ENCODE assay signal across 16 cellular contexts in genomic region chr17:19551148-19551547, GRCh38. TPM values are rescaled to one million over a fixed set of nuclear protein-coding genes. Genes with fewer than 3 reads are reported as not detected.
DNase-seq lines count a peak whose midpoint lies in the region; ATAC-seq, FAIRE-seq and TF ChIP-seq lines count a peak whose summit lies in the region.
"Had no signal": no experiment of that assay in that cellular context is flagged by ENCODE, and none has a peak within 500 bp of the region (broad histone marks: within the 10 kb centered on the region; RNA-seq: fewer than 3 reads in every experiment).

No MANE protein-coding gene starts in this region.

- H2BK5ac ChIP-seq in H1 (ENCODE audit: low read depth, low read length) = no peak overlapping the region

- ATAC-seq in thoracic aorta (ENCODE audit: insufficient number of reproducible peaks, low FRiP score, low read depth) = no peak
- ATAC-seq in HG02571 (IDR thresholded peaks at IDR 0.05; ENCODE audit: unreplicated experiment) = no peak

- H3K4ac ChIP-seq in H1 (replicated peaks; ENCODE audit: insufficient read length, low read depth, low read length) = no peak overlapping the region

- H4K20me1 ChIP-seq in H1 (replicated peaks in 1 of 2; ENCODE audit: control insufficient read depth in 1 of 2, insufficient read depth in 2 of 2, low read length in 2 of 2) = no peaks in the 10 kb centered on the region

- no peak overlapping the region for H3K4me3 ChIP-seq in H1 (ENCODE audit: extremely low read depth in 1 of 4, insufficient read depth in 2 of 4, low read depth in 3 of 4, low read length in 4 of 4)
- no peak overlapping the region for H3K4me3 ChIP-seq in liver (ENCODE audit: low read depth in 1 of 3, low read length in 3 of 3)
- peak overlapping the region; percentile 31 for H3K4me3 ChIP-seq in thoracic aorta
- H3K4me3 ChIP-seq in Caco-2 (ENCODE audit: low read depth, low read length) = no peak overlapping the region

- H2BK12ac ChIP-seq in H1 (ENCODE audit: low read depth, low read length) = no peak overlapping the region

- H3K9ac ChIP-seq in H1 (replicated peaks in 1 of 4; ENCODE audit: extremely low read depth in 1 of 4, low read depth in 3 of 4, low read length in 3 of 4) (no peak overlapping the region), liver (ENCODE audit: low read depth in 1 of 2, low read length in 2 of 2) (peak overlapping the region; percentile 45 to 47)

- H3K27ac Mint-ChIP-seq in Caco-2 (ENCODE audit: unreplicated experiment) = no peak overlapping the region

- no peak for FAIRE-seq in H1 (lab: Jason Lieb, UNC)
- FAIRE-seq: GM19239 had no signal

- no peaks in the 10 kb centered on the region for H3K36me3 ChIP-seq in H1 (ENCODE audit: control insufficient read depth in 2 of 4, insufficient read depth in 4 of 4, low read length in 3 of 4)
- H3K36me3 ChIP-seq in liver (ENCODE audit: control insufficient read depth in 4 of 4, insufficient read depth in 3 of 4, low read depth in 1 of 4, low read length in 3 of 4) = peaks cover 0 to 9% (median under 1%) of the 10 kb centered on the region in 4 donors
- no peaks in the 10 kb centered on the region for H3K36me3 ChIP-seq in thoracic aorta
- no peaks in the 10 kb centered on the region for H3K36me3 ChIP-seq in Caco-2 (ENCODE audit: control insufficient read depth, insufficient read depth, low read length)

- no peak overlapping the region for H3K4me2 ChIP-seq in H1 (ENCODE audit: insufficient read depth in 1 of 2, low read depth in 2 of 2, low read length in 2 of 2)

- H3K36me3 Mint-ChIP-seq in Caco-2 (ENCODE audit: insufficient read depth, unreplicated experiment) = no peaks in the 10 kb centered on the region

- no peak for TF ChIP-seq EP300 in H1 (IDR thresholded peaks at IDR 0.05; ENCODE audit: borderline replicate concordance in 1 of 2, low read depth in 2 of 2, low read length in 2 of 2)

- no peak overlapping the region for H3K23ac ChIP-seq in H1 (ENCODE audit: insufficient read length)

- H3K14ac ChIP-seq in H1 (ENCODE audit: insufficient read length) = no peak overlapping the region

- H3K4me1 ChIP-seq in H1 (replicated peaks in 1 of 4; ENCODE audit: control insufficient read depth in 3 of 4, insufficient read depth in 4 of 4, low read length in 3 of 4) (peaks cover 0 to 6% (median 3%) of the 10 kb centered on the region in 4 experiments; a peak in 6 of 7 replicates), liver (ENCODE audit: control insufficient read depth in 4 of 4, insufficient read depth in 4 of 4, low read length in 3 of 4) (peaks cover 13 to 59% (median 48%) of the 10 kb centered on the region in 4 donors), thoracic aorta (ENCODE audit: control insufficient read depth in 1 of 2, low read depth in 2 of 2) (peaks cover 21 to 62% of the 10 kb centered on the region in 2 donors), Caco-2 (peaks cover 29% of the 10 kb centered on the region)

- DNase-seq in NCI-H774 (lab: John Stamatoyannopoulos, UW) (peak; percentile 9), H1 (ENCODE audit: low read depth in 1 of 2, low spot score in 2 of 2) (no peak), thoracic aorta (ENCODE audit: low spot score) (no peak), NCI-H748 treated with DMSO at 0.1 percent for 48 hours (lab: John Stamatoyannopoulos, UW) (no peak), Caco-2 (no peak), activated T-cell treated with anti-CD3 and anti-CD28 coated beads for 4 hours (no peak)
- DNase-seq: ACHN, AML-193, EL, H7, NCI-H1092, NCI-H2081 treated with DMSO at 0.1 percent for 48 hours had no signal

- TF ChIP-seq CTCF in H1 (IDR thresholded peaks at IDR 0.05; ENCODE audit: control extremely low read depth in 1 of 3, insufficient read depth in 1 of 3, low read depth in 1 of 3, low read length in 3 of 3) = no peak
- TF ChIP-seq CTCF in liver (IDR thresholded peaks at IDR 0.05; ENCODE audit: low read depth, low read length, missing input control) = no peak
- TF ChIP-seq CTCF in thoracic aorta (IDR thresholded peaks at IDR 0.05) = no peak
- no peak for TF ChIP-seq CTCF in Caco-2 (IDR thresholded peaks at IDR 0.05; ENCODE audit: insufficient read depth in 1 of 2, low read depth in 1 of 2, low read length in 1 of 2, severe bottlenecking in 1 of 2, unreplicated experiment in 1 of 2)

- H2BK15ac ChIP-seq in H1 (ENCODE audit: low read length) = no peak overlapping the region

- no peaks in the 10 kb centered on the region for H3K27me3 ChIP-seq in H1 (replicated peaks in 1 of 4; ENCODE audit: control insufficient read depth in 3 of 4, extremely low read depth in 1 of 4, insufficient read depth in 3 of 4, low read length in 3 of 4)
- no peaks in the 10 kb centered on the region for H3K27me3 ChIP-seq in liver (ENCODE audit: control insufficient read depth in 4 of 4, insufficient read depth in 4 of 4, low read length in 3 of 4)
- H3K27me3 ChIP-seq in thoracic aorta (replicated peaks; ENCODE audit: insufficient read depth) = no peaks in the 10 kb centered on the region
- H3K27me3 ChIP-seq in Caco-2 (replicated peaks; ENCODE audit: control insufficient read depth, insufficient read depth, low read length) = no peaks in the 10 kb centered on the region; the same call in 1 of the 2 replicates

- H3K56ac ChIP-seq in H1 (replicated peaks; ENCODE audit: insufficient read length, low read depth, low read length) = no peak overlapping the region

- BruUV-seq in Caco-2 (replicated peaks; lab: Mats Ljungman, UMichigan) = no TSS peak

- H2AK5ac ChIP-seq in H1 (ENCODE audit: low read depth, low read length) = no peak overlapping the region

- H3K27me3 Mint-ChIP-seq in Caco-2 (ENCODE audit: insufficient read depth, unreplicated experiment) = no peaks in the 10 kb centered on the region

- H3K27ac ChIP-seq in H1 (ENCODE audit: low read depth, low read length) = no peak overlapping the region
- H3K27ac ChIP-seq in liver (ENCODE audit: low read depth in 1 of 2, low read length in 2 of 2) = peak overlapping the region; percentile 81 to 97
- H3K27ac ChIP-seq in thoracic aorta = peak overlapping the region; percentile 77 to 83
- H3K27ac ChIP-seq: RWPE1 had no signal

- intact Hi-C loops in Caco-2 (cut with micrococcal nuclease; ENCODE audit: unreplicated experiment) = loop anchor here (5.0 kb wide), 1 partner anchor 96 kb away; the partner anchor contains the start of gene ALDH3A2

- H3K9me3 Mint-ChIP-seq in Caco-2 (ENCODE audit: unreplicated experiment) = no peaks in the 10 kb centered on the region

- POLR2A ChIA-PET in H1 (lab: Charles Lee; ENCODE audit: partially characterized antibody) = no interaction called here
- POLR2A ChIA-PET in Caco-2 (lab: Charles Lee) = no interaction called here

- WGBS in H1 (ENCODE audit: extremely low coverage in 1 of 2, insufficient coverage in 1 of 2, insufficient read length in 1 of 2, insufficient replicate concordance in 2 of 2, low coverage in 1 of 2, low lambda C conversion rate in 2 of 2, missing lambda C conversion rate in 1 of 2), 2 experiments = 97% methylated on average over 5 of the region's 5 CpGs; no CpG with 5 or more reads in 1 of the 2 experiments
- 31% methylated on average over 5 of the region's 5 CpGs for WGBS in liver

- H3K9me3 ChIP-seq in H1 (ENCODE audit: insufficient read depth in 2 of 2, low read depth in 1 of 2, low read length in 1 of 2) = no peaks in the 10 kb centered on the region
- H3K9me3 ChIP-seq in liver (ENCODE audit: control insufficient read depth in 4 of 4, low read length in 3 of 4) = no peaks in the 10 kb centered on the region
- no peaks in the 10 kb centered on the region for H3K9me3 ChIP-seq in thoracic aorta
- H3K9me3 ChIP-seq in Caco-2 = no peaks in the 10 kb centered on the region

- H3K4me1 Mint-ChIP-seq in Caco-2 (ENCODE audit: low read depth, unreplicated experiment) = peaks cover 13% of the 10 kb centered on the region

- no peak overlapping the region for H3K18ac ChIP-seq in H1 (ENCODE audit: extremely low read depth, low read length)

- H3K79me1 ChIP-seq in H1 (ENCODE audit: low read depth, low read length) = no peaks in the 10 kb centered on the region; the same call in 1 of the 2 replicates

- TF ChIP-seq RAD21 in H1 (IDR thresholded peaks at IDR 0.05 in 1 of 2, conservative IDR thresholded peaks at IDR 0.05 in 1 of 2; ENCODE audit: low read depth in 2 of 2, low read length in 2 of 2) (no peak), liver (IDR thresholded peaks at IDR 0.05) (peak in 1 of 2 donors; percentile 36)

- no peak overlapping the region for H2BK20ac ChIP-seq in H1 (ENCODE audit: low read length)

- no peaks in the 10 kb centered on the region for H3K23me2 ChIP-seq in H1 (ENCODE audit: low read depth, low read length)

- no peak overlapping the region for H2BK120ac ChIP-seq in H1 (replicated peaks; ENCODE audit: low read depth, low read length)

- no peak for TF ChIP-seq POLR2A in H1 (IDR thresholded peaks at IDR 0.05; ENCODE audit: control extremely low read depth in 1 of 2, low read depth in 2 of 2, low read length in 2 of 2)

- no peak overlapping the region for H4K8ac ChIP-seq in H1 (ENCODE audit: extremely low read depth, insufficient read depth, low read length)

- H4K5ac ChIP-seq in H1 (ENCODE audit: insufficient read length, low read depth, low read length) = no peak overlapping the region

- H3K79me2 ChIP-seq in H1 (ENCODE audit: control insufficient read depth in 1 of 2, insufficient read depth in 2 of 2, low read length in 2 of 2) = no peaks in the 10 kb centered on the region

- H4K91ac ChIP-seq in H1 (replicated peaks; ENCODE audit: insufficient read length, low read length) = peak overlapping the region; percentile 25

- H2AFZ ChIP-seq in H1 (ENCODE audit: low read length) = no peak overlapping the region

- no peak overlapping the region for H3K4me3 Mint-ChIP-seq in Caco-2 (ENCODE audit: unreplicated experiment)

- CTCF ChIA-PET in H1 (lab: Charles Lee; ENCODE audit: partially characterized antibody) = interaction anchor here (1.2 to 1.9 kb wide), 2 partner anchors 199 to 222 kb away, joined by 3 to 4 read pairs; no protein-coding TSS in a partner anchor
- CTCF ChIA-PET in Caco-2 (lab: Charles Lee) = no interaction called here

TF ChIP-seq in H1, 55 proteins besides CTCF, POLR2A, EP300 and RAD21 (continues in another document):
- TF ChIP-seq SP2 (IDR thresholded peaks at IDR 0.05; ENCODE audit: low read length) (no peak), PHF8 (conservative IDR thresholded peaks at IDR 0.05; ENCODE audit: low read depth, low read length) (no peak)

RNA-seq across cellular contexts. Expression of gene SLC47A1, which starts 17.5 kb away (rescaled TPM):
- 1.5 and 2.2 TPM in 2 replicates for total RNA-seq in H1 (2021; fragmentation: NEBNext Ultra II Directional; extraction: Animal tissue kit (Norgen Biotek cat#: 25700))
- 3.6 and 4.0 TPM in 2 replicates for polyA plus RNA-seq in H1 (2011; rRNA removed)
- 1.7 TPM for polyA plus RNA-seq in H1 (2011; cell fraction: cytosol; rRNA removed)
- polyA plus RNA-seq in H1 (2011; cell fraction: nucleus; rRNA removed) = 3.6 TPM
- 1.2 to 1.9 TPM (median 1.4 TPM) in 4 replicates for polyA plus RNA-seq in H1 (2012, experiment 1 of 2)
- 0.91 TPM for polyA plus RNA-seq in H1 (2012, experiment 2 of 2)
- 2.6 TPM for polyA plus RNA-seq in H1 (2013, experiment 1 of 2)
- polyA plus RNA-seq in H1 (2013, experiment 2 of 2) = 2.2 TPM
- polyA minus RNA-seq in H1 (2011; rRNA and poly(A)+ RNA removed) = 4.5 and 5.5 TPM in 2 replicates
- 3.0 TPM for polyA minus RNA-seq in H1 (2011; cell fraction: cytosol; rRNA and poly(A)+ RNA removed)
- polyA minus RNA-seq in H1 (2011; cell fraction: nucleus; rRNA and poly(A)+ RNA removed) = 0.60 TPM
- total RNA-seq in liver = 10 to 100 TPM; 34.9 to 69.2 TPM
- 10 to 100 TPM; 34.8 to 39.5 TPM for polyA plus RNA-seq in liver
- total RNA-seq in thoracic aorta = 10 to 100 TPM in 1 of 2 donors, 1 to 10 TPM in 1; 4.1 to 17.0 TPM
- 0.43 and 0.72 TPM in 2 replicates for total RNA-seq in Caco-2 (2022)

Comparison
In these comparisons a context has a peak if more than half of its experiments do, and no peak if none do; other contexts are left out.
1. H3K9ac ChIP-seq: peak in liver (2 of 2); none in H1 (0 of 4).